1 cellular context compared by ENCODE assay signal in genomic region chr12:19243577-19243976, GRCh38.
TF ChIP-seq lines count a peak whose summit lies in the region.

No MANE protein-coding gene starts in this region.

TF ChIP-seq in SK-N-SH, 30 proteins besides CTCF, POLR2A, EP300 and RAD21 (continued from another document):
- no peak for TF ChIP-seq ZBTB33 (IDR thresholded peaks at IDR 0.05; ENCODE audit: borderline replicate concordance, low read depth)
- no peak for TF ChIP-seq EZH2phosphoT487 (IDR thresholded peaks at IDR 0.05; ENCODE audit: borderline replicate concordance, low read depth)
- TF ChIP-seq, protein P1, sequence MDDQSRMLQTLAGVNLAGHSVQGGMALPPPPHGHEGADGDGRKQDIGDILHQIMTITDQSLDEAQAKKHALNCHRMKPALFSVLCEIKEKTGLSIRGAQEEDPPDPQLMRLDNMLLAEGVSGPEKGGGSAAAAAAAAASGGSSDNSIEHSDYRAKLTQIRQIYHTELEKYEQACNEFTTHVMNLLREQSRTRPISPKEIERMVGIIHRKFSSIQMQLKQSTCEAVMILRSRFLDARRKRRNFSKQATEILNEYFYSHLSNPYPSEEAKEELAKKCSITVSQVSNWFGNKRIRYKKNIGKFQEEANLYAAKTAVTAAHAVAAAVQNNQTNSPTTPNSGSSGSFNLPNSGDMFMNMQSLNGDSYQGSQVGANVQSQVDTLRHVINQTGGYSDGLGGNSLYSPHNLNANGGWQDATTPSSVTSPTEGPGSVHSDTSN (IDR thresholded peaks at IDR 0.05) = no peak
